In the genomic region with DNA sequence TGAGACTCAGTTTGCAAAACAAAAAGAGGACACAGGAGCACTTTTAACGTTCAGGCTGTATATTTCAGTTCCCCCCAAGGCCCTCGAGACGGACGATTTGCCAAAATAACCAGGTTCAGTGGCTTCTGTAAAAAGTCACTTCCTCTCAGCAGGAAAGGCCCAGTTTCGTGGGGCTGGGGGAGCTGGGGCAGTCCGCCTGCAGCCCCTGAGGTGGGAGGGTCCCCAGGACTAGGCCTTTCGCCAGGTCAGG, we compare ENCODE assay signal across 11 cellular contexts. TPM values are rescaled to one million over a fixed set of nuclear protein-coding genes. Genes with fewer than 3 reads are reported as not detected.
DNase-seq lines count a peak whose midpoint lies in the region; ATAC-seq and TF ChIP-seq lines count a peak whose summit lies in the region.
"Had no signal": no experiment of that assay in that cellular context is flagged by ENCODE, and none has a peak within 500 bp of the region (broad histone marks: within the 10 kb centered on the region; RNA-seq: fewer than 3 reads in every experiment).

No MANE protein-coding gene starts in this region.

- no peaks in the 10 kb centered on the region for H3K9me3 ChIP-seq in esophagus muscularis mucosa

- peaks cover 0 to 1% of the 10 kb centered on the region in 2 donors for H3K36me3 Mint-ChIP-seq in activated T-cell treated with anti-CD3 and anti-CD28 coated beads, Interleukin-2, amount 50 U/mL, for 72 hours (ENCODE audit: insufficient read depth in 2 of 2)
- peaks cover 25% of the 10 kb centered on the region for H3K36me3 Mint-ChIP-seq in activated T-cell treated with anti-CD3 and anti-CD28 coated beads, Interleukin-2, amount 50 U/mL, for 24 hours (ENCODE audit: low read depth)
- H3K36me3 Mint-ChIP-seq in stimulated activated memory B cell treated with anti-CD40 and anti-IgM and Interleukin-4, amounts not matched to agents 10 μg/mL and 1 μg/mL and 100 μg/mL, for 72 hours = peaks cover 17% of the 10 kb centered on the region
- H3K36me3 Mint-ChIP-seq: activated naive CD4-positive, alpha-beta T cell treated with anti-CD3 and anti-CD28 coated beads, Interleukin-2, amount 50 U/mL, for 72 hours had no signal

- DNase-seq in activated T-cell treated with anti-CD3 and anti-CD28 coated beads, Interleukin-2, amount 50 U/mL, for 72 hours = no peak
- DNase-seq in activated T-cell treated with anti-CD3 and anti-CD28 coated beads, Interleukin-2, amount 50 U/mL, for 24 hours = no peak
- DNase-seq in NOMO-1 (lab: John Stamatoyannopoulos, UW; ENCODE audit: unreplicated experiment in 2 of 2) (peak; percentile 48 to 49), esophagus muscularis mucosa (ENCODE audit: extremely low spot score) (no peak), hippocampal formation (lab: John Stamatoyannopoulos, UW) (no peak)
- DNase-seq in activated CD8-positive, alpha-beta memory T cell treated with anti-CD3 and anti-CD28 coated beads, Interleukin-2, amount 50 U/mL, for 48 hours = no peak

- peaks cover 14 to 21% (median 19%) of the 10 kb centered on the region in 4 donors for H3K4me1 ChIP-seq in esophagus muscularis mucosa

- intact Hi-C loops in esophagus muscularis mucosa (cut with DNase I) = no loop called here

- no peak for TF ChIP-seq EP300 in esophagus muscularis mucosa (IDR thresholded peaks at IDR 0.05)

- peaks cover 24 to 43% (median 29%) of the 10 kb centered on the region in 4 donors for H3K36me3 ChIP-seq in esophagus muscularis mucosa

- WGBS in esophagus muscularis mucosa = 38% methylated on average over 5 of the region's 7 CpGs

- TF ChIP-seq POLR2A in esophagus muscularis mucosa (IDR thresholded peaks at IDR 0.05; ENCODE audit: low read depth) = no peak

- H3K4me3 Mint-ChIP-seq in activated T-cell treated with anti-CD3 and anti-CD28 coated beads, Interleukin-2, amount 50 U/mL, for 72 hours = peak overlapping the region; percentile 60 to 65
- no peak overlapping the region for H3K4me3 Mint-ChIP-seq in activated T-cell treated with anti-CD3 and anti-CD28 coated beads, Interleukin-2, amount 50 U/mL, for 24 hours
- peak overlapping the region; percentile 69 for H3K4me3 Mint-ChIP-seq in stimulated activated memory B cell treated with anti-CD40 and anti-IgM and Interleukin-4, amounts not matched to agents 10 μg/mL and 1 μg/mL and 100 μg/mL, for 72 hours

- H3K27ac Mint-ChIP-seq in activated T-cell treated with anti-CD3 and anti-CD28 coated beads, Interleukin-2, amount 50 U/mL, for 72 hours = no peak overlapping the region
- no peak overlapping the region for H3K27ac Mint-ChIP-seq in activated T-cell treated with anti-CD3 and anti-CD28 coated beads, Interleukin-2, amount 50 U/mL, for 24 hours
- H3K27ac Mint-ChIP-seq in stimulated activated memory B cell treated with anti-CD40 and anti-IgM and Interleukin-4, amounts not matched to agents 10 μg/mL and 1 μg/mL and 100 μg/mL, for 72 hours = peak overlapping the region; percentile 70
- H3K27ac Mint-ChIP-seq: activated naive CD4-positive, alpha-beta T cell treated with anti-CD3 and anti-CD28 coated beads, Interleukin-2, amount 50 U/mL, for 72 hours had no signal

- peaks cover 25% of the 10 kb centered on the region for H3K27me3 Mint-ChIP-seq in activated T-cell treated with anti-CD3 and anti-CD28 coated beads, Interleukin-2, amount 50 U/mL, for 72 hours (ENCODE audit: low read depth)
- H3K27me3 Mint-ChIP-seq in activated T-cell treated with anti-CD3 and anti-CD28 coated beads, Interleukin-2, amount 50 U/mL, for 24 hours = peaks cover 24% of the 10 kb centered on the region
- H3K27me3 Mint-ChIP-seq in stimulated activated memory B cell treated with anti-CD40 and anti-IgM and Interleukin-4, amounts not matched to agents 10 μg/mL and 1 μg/mL and 100 μg/mL, for 72 hours = peaks cover 15% of the 10 kb centered on the region

- no peak overlapping the region for H3K27ac ChIP-seq in esophagus muscularis mucosa (replicated peaks in 1 of 4)

- H3K4me3 ChIP-seq in esophagus muscularis mucosa = peak overlapping the region; percentile 44 to 54 (median 48)

- no peak for ATAC-seq in activated T-cell treated with anti-CD3 and anti-CD28 coated beads, Interleukin-2, amount 50 U/mL, for 72 hours (replicated peaks in 1 of 2)
- peak; percentile 63 for ATAC-seq in stimulated activated memory B cell treated with anti-CD40 and anti-IgM and Interleukin-4, amounts not matched to agents 10 μg/mL and 1 μg/mL and 100 μg/mL, for 72 hours
- ATAC-seq in GM19455 (IDR thresholded peaks at IDR 0.05; ENCODE audit: unreplicated experiment) = no peak

- H3K9me3 Mint-ChIP-seq in activated T-cell treated with anti-CD3 and anti-CD28 coated beads, Interleukin-2, amount 50 U/mL, for 72 hours = no peaks in the 10 kb centered on the region
- H3K9me3 Mint-ChIP-seq in activated T-cell treated with anti-CD3 and anti-CD28 coated beads, Interleukin-2, amount 50 U/mL, for 24 hours = no peaks in the 10 kb centered on the region
- no peaks in the 10 kb centered on the region for H3K9me3 Mint-ChIP-seq in stimulated activated memory B cell treated with anti-CD40 and anti-IgM and Interleukin-4, amounts not matched to agents 10 μg/mL and 1 μg/mL and 100 μg/mL, for 72 hours
- H3K9me3 Mint-ChIP-seq: activated naive CD4-positive, alpha-beta T cell treated with anti-CD3 and anti-CD28 coated beads, Interleukin-2, amount 50 U/mL, for 72 hours had no signal

- peaks cover 5 to 48% (median 19%) of the 10 kb centered on the region in 4 donors for H3K27me3 ChIP-seq in esophagus muscularis mucosa

- no peaks in the 10 kb centered on the region for H3K4me1 Mint-ChIP-seq in activated T-cell treated with anti-CD3 and anti-CD28 coated beads, Interleukin-2, amount 50 U/mL, for 72 hours (ENCODE audit: low read depth)
- H3K4me1 Mint-ChIP-seq in activated T-cell treated with anti-CD3 and anti-CD28 coated beads, Interleukin-2, amount 50 U/mL, for 24 hours (ENCODE audit: low read depth) = peaks cover 10% of the 10 kb centered on the region
- H3K4me1 Mint-ChIP-seq in stimulated activated memory B cell treated with anti-CD40 and anti-IgM and Interleukin-4, amounts not matched to agents 10 μg/mL and 1 μg/mL and 100 μg/mL, for 72 hours = peaks cover 20% of the 10 kb centered on the region

- TF ChIP-seq CTCF in esophagus muscularis mucosa (IDR thresholded peaks at IDR 0.05) = no peak

RNA-seq across cellular contexts. Expression of a gene that starts 28.8 kb away (rescaled TPM):
- total RNA-seq in activated T-cell treated with anti-CD3 and anti-CD28 coated beads, Interleukin-2, amount 50 U/mL, for 72 hours = 1 to 10 TPM in 1 of 2 donors, under 1 TPM in 1; 0.53 to 1.0 TPM
- 10 to 100 TPM in 2 of 4 donors, 1 to 10 TPM in 2; 5.4 to 11.8 (median 9.6) TPM for total RNA-seq in esophagus muscularis mucosa
- total RNA-seq: activated naive CD4-positive, alpha-beta T cell treated with anti-CD3 and anti-CD28 coated beads, Interleukin-2, amount 50 U/mL, for 72 hours; HT1080 had no signal

RNA-seq across cellular contexts. Expression of a gene that starts 39.4 kb away (rescaled TPM):
- total RNA-seq in activated T-cell treated with anti-CD3 and anti-CD28 coated beads, Interleukin-2, amount 50 U/mL, for 72 hours = 10 to 100 TPM; 79.0 to 84.1 TPM
- total RNA-seq in esophagus muscularis mucosa = 10 to 100 TPM; 45.9 to 59.1 (median 53.0) TPM

RNA-seq across cellular contexts. Expression of a gene that starts 58.9 kb away (rescaled TPM):
- total RNA-seq in activated T-cell treated with anti-CD3 and anti-CD28 coated beads, Interleukin-2, amount 50 U/mL, for 72 hours = under 1 TPM; 0.35 to 0.53 TPM
- total RNA-seq in esophagus muscularis mucosa = 1 to 10 TPM in 1 of 4 donors, under 1 TPM in 3; under 0.01 to 1.3 (median 0.25) TPM
- total RNA-seq: glomerular endothelial cell, HT1080 had no signal

Comparison
In these comparisons a context has a peak if more than half of its experiments do, and no peak if none do; other contexts are left out.
1. DNase-seq: peak in NOMO-1 (2 of 2); none in activated T-cell treated with anti-CD3 and anti-CD28 coated beads, Interleukin-2, amount 50 U/mL, for 72 hours (0 of 2), activated T-cell treated with anti-CD3 and anti-CD28 coated beads, Interleukin-2, amount 50 U/mL, for 24 hours (single experiment), esophagus muscularis mucosa (single experiment), activated CD8-positive, alpha-beta memory T cell treated with anti-CD3 and anti-CD28 coated beads, Interleukin-2, amount 50 U/mL, for 48 hours (single experiment) and hippocampal formation (0 of 2).